Comparison of ENCODE assay signal across 8 cellular contexts in the genomic region with DNA sequence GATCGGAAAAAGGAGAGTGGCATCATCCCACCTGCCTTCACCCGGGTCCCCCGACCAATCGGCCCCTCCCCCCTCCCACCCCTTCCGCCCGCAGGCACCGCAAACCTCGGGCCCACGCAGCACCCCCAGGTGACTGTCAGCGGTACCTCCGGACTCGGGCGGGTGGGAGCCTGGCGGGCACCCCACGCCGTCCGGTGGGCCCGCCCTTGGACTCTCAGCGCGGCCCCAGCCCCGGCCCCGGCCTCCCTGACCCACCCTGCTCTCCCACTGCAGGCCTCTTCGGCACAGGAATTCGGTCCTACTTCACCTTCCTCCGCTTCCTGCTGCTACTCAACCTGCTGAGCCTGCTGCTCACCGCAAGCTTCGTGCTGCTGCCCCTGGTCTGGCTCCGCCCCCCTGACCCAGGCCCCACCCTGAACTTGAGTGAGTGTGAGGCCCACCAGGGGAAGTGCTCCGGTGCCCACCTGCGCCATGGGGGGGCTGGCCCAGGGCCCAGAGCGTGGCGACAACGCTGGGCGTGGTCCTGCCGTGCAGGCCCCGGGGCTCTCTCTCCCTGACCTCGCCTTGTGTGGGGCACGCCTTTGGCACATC. TPM values are rescaled to one million over a fixed set of nuclear protein-coding genes. Genes with fewer than 3 reads are reported as not detected.
DNase-seq lines count a peak whose midpoint lies in the region; ATAC-seq, FAIRE-seq and TF ChIP-seq lines count a peak whose summit lies in the region.

No MANE protein-coding gene starts in this region.

- peaks cover 24% of the 10 kb centered on the region for H3K4me1 ChIP-seq in NT2/D1 (ENCODE audit: insufficient read depth, insufficient read length)
- H3K4me1 ChIP-seq in body of pancreas, result peaks cover 33% of the 10 kb centered on the region
- H3K4me1 ChIP-seq in SK-N-SH (ENCODE audit: control insufficient read depth in 1 of 2, insufficient read depth in 2 of 2, low read depth in 1 of 2, low read length in 1 of 2), result peaks cover 4 to 18% of the 10 kb centered on the region in 2 experiments; a peak in 1 of 4 replicates

- no peaks in the 10 kb centered on the region for H4K20me1 ChIP-seq in SK-N-SH (ENCODE audit: insufficient read depth)

- intact Hi-C loops in body of pancreas (cut with DNase I), result no loop called here

- TF ChIP-seq EP300 in SK-N-SH (IDR thresholded peaks at IDR 0.05; ENCODE audit: borderline replicate concordance in 1 of 2, low read depth in 1 of 2, low read length in 1 of 2), result no peak

- H3K4me3 ChIP-seq in NT2/D1 (ENCODE audit: insufficient read length, low read depth) (peak overlapping the region; percentile 29), body of pancreas (no peak overlapping the region), SK-N-SH (ENCODE audit: low read depth in 2 of 2, low read length in 1 of 2) (no peak overlapping the region)

- POLR2A ChIA-PET in SK-N-SH (lab: Yijun Ruan, JAX), result no interaction called here

- H3K4me1 Mint-ChIP-seq in naive B cell, result peaks cover 65 to 83% (median 68%) of the 10 kb centered on the region in 3 donors

- H3K27me3 Mint-ChIP-seq in naive B cell, result no peaks in the 10 kb centered on the region

- TF ChIP-seq POLR2A in GM12891 (IDR thresholded peaks at IDR 0.05; ENCODE audit: low read depth, low read length) (peak; percentile 64), body of pancreas (IDR thresholded peaks at IDR 0.05) (no peak)

- H3F3A ChIP-seq in SK-N-SH (replicated peaks; ENCODE audit: insufficient read depth), result no peaks in the 10 kb centered on the region

- FAIRE-seq in GM12891 (lab: Jason Lieb, UNC), result peak; percentile 88

- H3K4me2 ChIP-seq in SK-N-SH, result no peak overlapping the region; the same call in 1 of the 2 replicates

- WGBS in body of pancreas, 2 donors, result 46 to 89% methylated on average over 3 to 29 of the region's 38 CpGs
- 59% methylated on average over 29 of the region's 38 CpGs for WGBS in SK-N-SH (ENCODE audit: low lambda C conversion rate)

- CTCF ChIA-PET in SK-N-SH (lab: Yijun Ruan, JAX), result interaction anchor here (1.0 kb wide), 1 partner anchor 47 kb away, joined by 3 read pairs; no protein-coding TSS in a partner anchor

- H3K27ac ChIP-seq in body of pancreas (peak overlapping the region in 1 of 4 donors; percentile 34), SK-N-SH (ENCODE audit: low read depth in 2 of 2, low read length in 1 of 2) (no peak overlapping the region)

- peak overlapping the region; percentile 82 to 100 (median 98) for H3K4me3 Mint-ChIP-seq in naive B cell

- no peaks in the 10 kb centered on the region for H3K9me2 ChIP-seq in SK-N-SH

- no peaks in the 10 kb centered on the region for H3K9me3 Mint-ChIP-seq in naive B cell

- H3K79me2 ChIP-seq in SK-N-SH (ENCODE audit: insufficient read depth), result no peaks in the 10 kb centered on the region

- H3K27me3 ChIP-seq in NT2/D1 (ENCODE audit: insufficient read depth, insufficient read length) (peaks cover 37% of the 10 kb centered on the region), body of pancreas (no peaks in the 10 kb centered on the region), SK-N-SH (ENCODE audit: insufficient read depth) (peaks cover 3% of the 10 kb centered on the region)

- H2AFZ ChIP-seq in SK-N-SH (ENCODE audit: low read depth), result no peak overlapping the region

- H3K9me3 ChIP-seq in NT2/D1 (ENCODE audit: insufficient read depth, low read length), result no peaks in the 10 kb centered on the region
- no peaks in the 10 kb centered on the region for H3K9me3 ChIP-seq in body of pancreas
- H3K9me3 ChIP-seq in SK-N-SH, result no peaks in the 10 kb centered on the region

- peak overlapping the region; percentile 96 to 99 (median 98) for H3K27ac Mint-ChIP-seq in naive B cell

- TF ChIP-seq RAD21 in SK-N-SH (IDR thresholded peaks at IDR 0.05; ENCODE audit: low read length), result no peak

- peak overlapping the region; percentile 50 for H3K9ac ChIP-seq in NT2/D1 (ENCODE audit: insufficient read length, low read depth)
- H3K9ac ChIP-seq in SK-N-SH, result no peak overlapping the region

- no peak for ATAC-seq in body of pancreas
- ATAC-seq in naive B cell (ENCODE audit: low read depth in 2 of 2), result peak; percentile 61 to 65
- ATAC-seq in HG02852 (IDR thresholded peaks at IDR 0.05; ENCODE audit: unreplicated experiment), result no peak
- ATAC-seq in omental fat pad (ENCODE audit: low FRiP score), result no peak
- ATAC-seq in GM19324 (IDR thresholded peaks at IDR 0.05; ENCODE audit: low FRiP score, unreplicated experiment), result no peak

- TF ChIP-seq CTCF in body of pancreas (IDR thresholded peaks at IDR 0.05) (no peak), SK-N-SH (IDR thresholded peaks at IDR 0.05) (no peak), omental fat pad (IDR thresholded peaks at IDR 0.05) (no peak)

- H3K36me3 ChIP-seq in NT2/D1 (ENCODE audit: insufficient read depth, insufficient read length, low read length), result no peaks in the 10 kb centered on the region
- H3K36me3 ChIP-seq in body of pancreas (replicated peaks in 1 of 2; ENCODE audit: insufficient read depth in 1 of 2, low read depth in 2 of 2), result no peaks in the 10 kb centered on the region
- no peaks in the 10 kb centered on the region for H3K36me3 ChIP-seq in SK-N-SH (replicated peaks in 1 of 2; ENCODE audit: control insufficient read depth in 1 of 2, insufficient read depth in 2 of 2, low read length in 1 of 2)

- DNase-seq in GM12891 (ENCODE audit: insufficient read length, low spot score), result no peak
- DNase-seq in NT2/D1 (ENCODE audit: low read depth, low spot score), result no peak
- DNase-seq in body of pancreas, result peak; percentile 37 to 51 (median 44)
- DNase-seq in naive B cell, result peak; percentile 95
- DNase-seq in SK-N-SH, result no peak
- no peak for DNase-seq in omental fat pad (ENCODE audit: low spot score)

- peaks cover 8% of the 10 kb centered on the region in 2 donors for H3K36me3 Mint-ChIP-seq in naive B cell

TF ChIP-seq in GM12891, 5 proteins besides CTCF, POLR2A, EP300 and RAD21:
- no peak; the same call in 1 of the 2 replicates for TF ChIP-seq TAF1 (IDR thresholded peaks at IDR 0.05; ENCODE audit: low read depth, low read length)
- 0 out of 2 replicates have a peak, but pooled peaks have one; percentile 29 for TF ChIP-seq SPI1 (IDR thresholded peaks at IDR 0.05; ENCODE audit: low read depth, low read length)
- 0 out of 2 replicates have a peak, but pooled peaks have one; percentile 13 for TF ChIP-seq POU2F2 (IDR thresholded peaks at IDR 0.05; ENCODE audit: low read depth, low read length)
- TF ChIP-seq POLR2AphosphoS5 (IDR thresholded peaks at IDR 0.05; ENCODE audit: low read depth, low read length), result no peak; the same call in 1 of the 2 replicates
TF ChIP-seq in GM12891: peak in this region for 2.

TF ChIP-seq in SK-N-SH, 30 proteins besides CTCF, POLR2A, EP300 and RAD21 (continues in another document):
- TF ChIP-seq FOSL2 (IDR thresholded peaks at IDR 0.05; ENCODE audit: borderline replicate concordance, low read depth) (no peak), GATA2 (CRISPR knock-in tag; IDR thresholded peaks at IDR 0.05) (no peak), FOXJ3 (CRISPR knock-in tag; IDR thresholded peaks at IDR 0.05) (no peak)
- TF ChIP-seq, protein P1, sequence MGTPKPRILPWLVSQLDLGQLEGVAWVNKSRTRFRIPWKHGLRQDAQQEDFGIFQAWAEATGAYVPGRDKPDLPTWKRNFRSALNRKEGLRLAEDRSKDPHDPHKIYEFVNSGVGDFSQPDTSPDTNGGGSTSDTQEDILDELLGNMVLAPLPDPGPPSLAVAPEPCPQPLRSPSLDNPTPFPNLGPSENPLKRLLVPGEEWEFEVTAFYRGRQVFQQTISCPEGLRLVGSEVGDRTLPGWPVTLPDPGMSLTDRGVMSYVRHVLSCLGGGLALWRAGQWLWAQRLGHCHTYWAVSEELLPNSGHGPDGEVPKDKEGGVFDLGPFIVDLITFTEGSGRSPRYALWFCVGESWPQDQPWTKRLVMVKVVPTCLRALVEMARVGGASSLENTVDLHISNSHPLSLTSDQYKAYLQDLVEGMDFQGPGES (IDR thresholded peaks at IDR 0.05; ENCODE audit: low read depth, low read length), result no peak

RNA-seq across cellular contexts. Expression of a gene that starts 1.6 kb away (rescaled TPM):
- 67.1 TPM for polyA plus RNA-seq in GM12891 (2012; ENCODE audit: low read depth, missing spikeins)
- total RNA-seq in body of pancreas (1 to 10 TPM; 1.6 to 3.3 TPM), omental fat pad (10 to 100 TPM in 1 of 4 donors, 1 to 10 TPM in 3; 3.2 to 12.5 (median 6.5) TPM)
- polyA plus RNA-seq in naive B cell (ENCODE audit: low read depth in 6 of 6) (100 to 1,000 TPM in 1 of 6 donors, 10 to 100 TPM in 5; 26.2 to 103 (median 55.2) TPM), SK-N-SH (2012; rRNA removed) (0.15 and 0.18 TPM in 2 replicates)
- 0.01 TPM in 1 of 2 replicates, not detected in the other for polyA plus RNA-seq in SK-N-SH (2012; cell fraction: cytosol; rRNA removed)
- 0.04 and 0.11 TPM in 2 replicates for polyA plus RNA-seq in SK-N-SH (2012; cell fraction: nucleus; rRNA removed)

RNA-seq across cellular contexts. Expression of a gene that starts 3.6 kb away (rescaled TPM):
- polyA plus RNA-seq in GM12891 (2012; ENCODE audit: low read depth, missing spikeins), result 125 TPM
- total RNA-seq in body of pancreas (10 to 100 TPM; 21.0 to 32.3 TPM), omental fat pad (10 to 100 TPM; 21.8 to 72.8 (median 51.3) TPM)
- polyA plus RNA-seq in naive B cell (ENCODE audit: low read depth in 6 of 6) (100 to 1,000 TPM in 5 of 6 donors, 10 to 100 TPM in 1; 84.9 to 170 (median 141) TPM), SK-N-SH (2012; rRNA removed) (3.8 and 5.5 TPM in 2 replicates)
- polyA plus RNA-seq in SK-N-SH (2012; cell fraction: cytosol; rRNA removed), result 1.9 and 2.8 TPM in 2 replicates
- 15.2 and 17.5 TPM in 2 replicates for polyA plus RNA-seq in SK-N-SH (2012; cell fraction: nucleus; rRNA removed)

RNA-seq across cellular contexts. Expression of a gene that starts 14.0 kb away (rescaled TPM):
- polyA plus RNA-seq in GM12891 (2012; ENCODE audit: low read depth, missing spikeins), result 5.8 TPM
- not detected for total RNA-seq in body of pancreas
- under 1 TPM in 1 of 6 donors, not detected in 5; 0.42 TPM for polyA plus RNA-seq in naive B cell (ENCODE audit: low read depth in 6 of 6)
- not detected in 2 replicates for polyA plus RNA-seq in SK-N-SH (2012; rRNA removed)
- polyA plus RNA-seq in SK-N-SH (2012; cell fraction: cytosol; rRNA removed), result not detected in 2 replicates
- polyA plus RNA-seq in SK-N-SH (2012; cell fraction: nucleus; rRNA removed), result not detected in 2 replicates
- not detected for total RNA-seq in omental fat pad

RNA-seq across cellular contexts. Expression of a gene that starts 36.2 kb away (rescaled TPM):
- polyA plus RNA-seq in GM12891 (2012; ENCODE audit: low read depth, missing spikeins), result 338 TPM
- total RNA-seq in body of pancreas (10 to 100 TPM; 68.6 to 86.4 TPM), omental fat pad (10 to 100 TPM; 24.3 to 80.6 (median 52.4) TPM)
- polyA plus RNA-seq in naive B cell (ENCODE audit: low read depth in 6 of 6) (100 to 1,000 TPM; 490 to 908 (median 562) TPM), SK-N-SH (2012; rRNA removed) (160 and 181 TPM in 2 replicates)
- polyA plus RNA-seq in SK-N-SH (2012; cell fraction: cytosol; rRNA removed), result 76.9 and 109 TPM in 2 replicates
- polyA plus RNA-seq in SK-N-SH (2012; cell fraction: nucleus; rRNA removed), result 103 and 110 TPM in 2 replicates

RNA-seq across cellular contexts. Expression of a gene that starts 54.7 kb away (rescaled TPM):
- polyA plus RNA-seq in GM12891 (2012; ENCODE audit: low read depth, missing spikeins), result 82.5 TPM
- 1 to 10 TPM in 1 of 2 donors, under 1 TPM in 1; 0.66 to 4.9 TPM for total RNA-seq in body of pancreas
- 1 to 10 TPM in 5 of 6 donors, under 1 TPM in 1; 0.91 to 3.5 (median 2.1) TPM for polyA plus RNA-seq in naive B cell (ENCODE audit: low read depth in 6 of 6)
- 70.7 and 112 TPM in 2 replicates for polyA plus RNA-seq in SK-N-SH (2012; rRNA removed)
- polyA plus RNA-seq in SK-N-SH (2012; cell fraction: cytosol; rRNA removed), result 42.3 and 61.2 TPM in 2 replicates
- 46.5 and 61.3 TPM in 2 replicates for polyA plus RNA-seq in SK-N-SH (2012; cell fraction: nucleus; rRNA removed)
- 10 to 100 TPM in 1 of 4 donors, 1 to 10 TPM in 3; 1.4 to 10.6 (median 3.1) TPM for total RNA-seq in omental fat pad

Comparison
In these comparisons a context has a peak if more than half of its experiments do, and no peak if none do; other contexts are left out.
1. DNase-seq: peak in body of pancreas (4 of 4) and naive B cell (single experiment); none in GM12891 (single experiment), NT2/D1 (single experiment), SK-N-SH (single experiment) and omental fat pad (single experiment).
2. ATAC-seq: peak in naive B cell (2 of 2); none in body of pancreas (single experiment), HG02852 (single experiment), omental fat pad (single experiment) and GM19324 (single experiment).